In genomic region chr11:64848214-64848778, GRCh38 we compare ENCODE assay signal across 9 cellular contexts. TPM values are rescaled to one million over a fixed set of nuclear protein-coding genes. Genes with fewer than 3 reads are reported as not detected.
DNase-seq lines count a peak whose midpoint lies in the region; ATAC-seq and TF ChIP-seq lines count a peak whose summit lies in the region.
"Had no signal": no experiment of that assay in that cellular context is flagged by ENCODE, and none has a peak within 500 bp of the region (broad histone marks: within the 10 kb centered on the region; RNA-seq: fewer than 3 reads in every experiment).

No MANE protein-coding gene starts in this region.

- no peaks in the 10 kb centered on the region for H3K9me3 Mint-ChIP-seq in immature natural killer cell
- no peaks in the 10 kb centered on the region for H3K9me3 Mint-ChIP-seq in activated CD4-positive, alpha-beta memory T cell treated with anti-CD3 and anti-CD28 coated beads for 36 hours

- H3K4me3 ChIP-seq in heart right ventricle (no peak overlapping the region), RWPE2 (ENCODE audit: severe bottlenecking) (no peak overlapping the region), upper lobe of right lung (no peak overlapping the region)

- no peaks in the 10 kb centered on the region for H3K36me3 Mint-ChIP-seq in immature natural killer cell
- peaks cover 3% of the 10 kb centered on the region for H3K36me3 Mint-ChIP-seq in activated CD4-positive, alpha-beta memory T cell treated with anti-CD3 and anti-CD28 coated beads for 36 hours

- peaks cover 0 to 16% (median 2%) of the 10 kb centered on the region in 9 donors for H3K36me3 ChIP-seq in heart right ventricle
- peaks cover 7% of the 10 kb centered on the region for H3K36me3 ChIP-seq in RWPE2 (ENCODE audit: low read depth)
- peaks cover 4% of the 10 kb centered on the region for H3K36me3 ChIP-seq in upper lobe of right lung

- intact Hi-C loops in heart right ventricle (cut with DNase I) (loop anchor here in 8 of 10 donors (1.0 to 10.0 kb wide), 9 partner anchors 41 to 269 kb away; partner anchors contain the start of genes ARL2 (in 4 of the 8), BATF2 (in 1 of the 8), SNX15 (in 1 of the 8) and ZNHIT2 (in 1 of the 8)), left ventricle myocardium superior (cut with micrococcal nuclease) (no loop called here), upper lobe of right lung (cut with DNase I) (loop anchor here (5.0 kb wide), 1 partner anchor 44 kb away; no protein-coding TSS in a partner anchor)
- intact Hi-C loops in activated CD4-positive, alpha-beta memory T cell treated with anti-CD3 and anti-CD28 coated beads for 36 hours (cut with micrococcal nuclease) = loop anchor here (5.0 kb wide), 1 partner anchor 179 kb away; the partner anchor contains the start of gene SNX15

- DNase-seq in heart right ventricle = no peak
- DNase-seq in left ventricle myocardium superior = no peak
- no peak for DNase-seq in RWPE2 (ENCODE audit: low spot score)
- DNase-seq in immature natural killer cell = no peak
- no peak for DNase-seq in upper lobe of right lung
- DNase-seq in activated CD4-positive, alpha-beta memory T cell treated with anti-CD3 and anti-CD28 coated beads for 36 hours = no peak
- no peak for DNase-seq in GM19240 (ENCODE audit: insufficient read length, low spot score)
- no peak for DNase-seq in dedifferentiated amniotic fluid mesenchymal stem cell (ENCODE audit: extremely low spot score)
- DNase-seq: NCI-H1694 treated with DMSO at 0.1 percent for 48 hours had no signal

- POLR2A ChIA-PET in activated CD4-positive, alpha-beta memory T cell treated with anti-CD3 and anti-CD28 coated beads for 36 hours (lab: Charles Lee) = interaction anchor here (1.0 to 3.9 kb wide), 10 partner anchors 11 to 287 kb away, joined by 3 to 23 read pairs (median 7); partner anchors contain the start of genes EHD1 and SYVN1

- H3K27me3 ChIP-seq in heart right ventricle (no peaks in the 10 kb centered on the region), RWPE2 (ENCODE audit: insufficient read depth, poor library complexity, severe bottlenecking) (no peaks in the 10 kb centered on the region), upper lobe of right lung (no peaks in the 10 kb centered on the region)

- H3K27me3 Mint-ChIP-seq in immature natural killer cell (ENCODE audit: low read depth in 3 of 3) = peaks cover 2 to 7% (median 4%) of the 10 kb centered on the region in 3 donors
- no peaks in the 10 kb centered on the region for H3K27me3 Mint-ChIP-seq in activated CD4-positive, alpha-beta memory T cell treated with anti-CD3 and anti-CD28 coated beads for 36 hours

- 82 to 85% methylated on average over 6 of the region's 6 CpGs for WGBS in heart right ventricle, 2 donors

- ATAC-seq in heart right ventricle (no peak), left ventricle myocardium superior (no peak), RWPE2 (ENCODE audit: low read depth) (no peak), upper lobe of right lung (no peak)

- H3K27ac Mint-ChIP-seq in immature natural killer cell = peak overlapping the region; percentile 88 to 91 (median 90)
- H3K27ac Mint-ChIP-seq in activated CD4-positive, alpha-beta memory T cell treated with anti-CD3 and anti-CD28 coated beads for 36 hours = no peak overlapping the region

- H3K27ac ChIP-seq in heart right ventricle (peak overlapping the region in 8 of 10 donors; percentile 62 to 96 (median 92)), RWPE2 (ENCODE audit: poor library complexity, severe bottlenecking) (peak overlapping the region; percentile 99), upper lobe of right lung (peak overlapping the region; percentile 19)

- CTCF ChIA-PET in activated CD4-positive, alpha-beta memory T cell treated with anti-CD3 and anti-CD28 coated beads for 36 hours (lab: Charles Lee) = interaction anchor here (0.8 to 29.1 kb wide), 11 partner anchors 9 to 273 kb away, joined by 3 to 1198 read pairs (median 6); partner anchors contain the start of genes ARL2, ATG2A, EHD1 and TM7SF2

- no peak for TF ChIP-seq CTCF in heart right ventricle (IDR thresholded peaks at IDR 0.05)
- TF ChIP-seq CTCF in RWPE2 (IDR thresholded peaks at IDR 0.05; ENCODE audit: poor library complexity, severe bottlenecking) = no peak
- TF ChIP-seq CTCF in upper lobe of right lung (IDR thresholded peaks at IDR 0.05) = no peak

- H3K4me1 Mint-ChIP-seq in immature natural killer cell = peaks cover 74% of the 10 kb centered on the region in 2 donors
- H3K4me1 Mint-ChIP-seq in activated CD4-positive, alpha-beta memory T cell treated with anti-CD3 and anti-CD28 coated beads for 36 hours (ENCODE audit: low read depth) = peaks cover 60% of the 10 kb centered on the region

- H3K4me1 ChIP-seq in heart right ventricle (peaks cover 32 to 77% (median 69%) of the 10 kb centered on the region in 9 donors), RWPE2 (ENCODE audit: insufficient read depth, poor library complexity, severe bottlenecking) (peaks cover 2% of the 10 kb centered on the region), upper lobe of right lung (peaks cover 47% of the 10 kb centered on the region)

- no peaks in the 10 kb centered on the region for H3K9me3 ChIP-seq in heart right ventricle
- no peaks in the 10 kb centered on the region for H3K9me3 ChIP-seq in RWPE2 (ENCODE audit: severe bottlenecking)
- H3K9me3 ChIP-seq in upper lobe of right lung = no peaks in the 10 kb centered on the region

- peak overlapping the region; percentile 57 to 71 (median 63) for H3K4me3 Mint-ChIP-seq in immature natural killer cell
- no peak overlapping the region for H3K4me3 Mint-ChIP-seq in activated CD4-positive, alpha-beta memory T cell treated with anti-CD3 and anti-CD28 coated beads for 36 hours

RNA-seq across cellular contexts. Expression of gene CDC42BPG, which starts 3.8 kb away (rescaled TPM):
- total RNA-seq in heart right ventricle (1 to 10 TPM in 1 of 10 donors, under 1 TPM in 9; 0.04 to 1.3 (median 0.27) TPM), left ventricle myocardium superior (0.40 TPM), upper lobe of right lung (20.9 TPM)
- polyA plus RNA-seq in heart right ventricle (under 1 TPM; 0.17 to 0.37 TPM), immature natural killer cell (under 1 TPM in 2 of 3 donors, not detected in 1; 0.13 to 0.22 TPM)
- under 1 TPM; 0.39 to 0.69 TPM for total RNA-seq in activated CD4-positive, alpha-beta memory T cell treated with anti-CD3 and anti-CD28 coated beads for 36 hours

RNA-seq across cellular contexts. Expression of gene EHD1, which starts 30.1 kb away (rescaled TPM):
- total RNA-seq in heart right ventricle (10 to 100 TPM; 30.7 to 73.1 (median 43.9) TPM), left ventricle myocardium superior (52.5 TPM), upper lobe of right lung (94.6 TPM)
- polyA plus RNA-seq in heart right ventricle (10 to 100 TPM; 26.0 to 39.7 TPM), immature natural killer cell (100 to 1,000 TPM; 136 to 247 (median 160) TPM)
- 100 to 1,000 TPM; 103 to 113 TPM for total RNA-seq in activated CD4-positive, alpha-beta memory T cell treated with anti-CD3 and anti-CD28 coated beads for 36 hours

RNA-seq across cellular contexts. Expression of gene MEN1, which starts 37.9 kb away (rescaled TPM):
- total RNA-seq in heart right ventricle (10 to 100 TPM in 2 of 10 donors, 1 to 10 TPM in 8; 5.8 to 12.5 (median 8.1) TPM), left ventricle myocardium superior (9.1 TPM), upper lobe of right lung (22.5 TPM)
- polyA plus RNA-seq in heart right ventricle (10 to 100 TPM in 1 of 2 donors, 1 to 10 TPM in 1; 9.9 to 10.7 TPM), immature natural killer cell (10 to 100 TPM; 15.3 to 36.1 (median 27.1) TPM)
- 10 to 100 TPM; 31.3 to 32.2 TPM for total RNA-seq in activated CD4-positive, alpha-beta memory T cell treated with anti-CD3 and anti-CD28 coated beads for 36 hours

RNA-seq across cellular contexts. Expression of gene MAP4K2, which starts 45.3 kb away (rescaled TPM):
- total RNA-seq in heart right ventricle = 10 to 100 TPM in 2 of 10 donors, 1 to 10 TPM in 8; 4.6 to 11.3 (median 8.1) TPM
- polyA plus RNA-seq in heart right ventricle = 10 to 100 TPM in 1 of 2 donors, 1 to 10 TPM in 1; 7.8 to 19.9 TPM
- 8.6 TPM for total RNA-seq in left ventricle myocardium superior
- polyA plus RNA-seq in immature natural killer cell = 10 to 100 TPM in 2 of 3 donors, 1 to 10 TPM in 1; 9.2 to 16.4 (median 15.9) TPM
- total RNA-seq in upper lobe of right lung = 28.9 TPM
- 10 to 100 TPM; 83.3 to 85.8 TPM for total RNA-seq in activated CD4-positive, alpha-beta memory T cell treated with anti-CD3 and anti-CD28 coated beads for 36 hours

Comparison
In these comparisons a context has a peak if more than half of its experiments do, and no peak if none do; other contexts are left out.
1. H3K27ac ChIP-seq: peak in every context shown above with its lines; median percentile 99 in RWPE2; 92 in heart right ventricle; 19 in upper lobe of right lung.